ENCODE assay signal across 10 cellular contexts in genomic region chr1:39128959-39129358, GRCh38.
DNase-seq lines count a peak whose midpoint lies in the region; ATAC-seq and TF ChIP-seq lines count a peak whose summit lies in the region.
"Had no signal": no experiment of that assay in that cellular context is flagged by ENCODE, and none has a peak within 500 bp of the region (broad histone marks: within the 10 kb centered on the region; RNA-seq: fewer than 3 reads in every experiment).

No MANE protein-coding gene starts in this region.

- H2AK5ac ChIP-seq in neuronal stem cell (ENCODE audit: low read depth, low read length): no peak overlapping the region

- no peak overlapping the region for H3K4me3 ChIP-seq in epithelial cell of esophagus (ENCODE audit: low read length)
- H3K4me3 ChIP-seq in neuronal stem cell (ENCODE audit: low read length in 2 of 2): no peak overlapping the region
- H3K4me3 ChIP-seq in psoas muscle: no peak overlapping the region

- peaks cover 35 to 46% of the 10 kb centered on the region in 2 donors for H3K4me1 ChIP-seq in neuronal stem cell (ENCODE audit: control insufficient read depth in 2 of 2, insufficient read depth in 1 of 2, low read depth in 1 of 2, low read length in 2 of 2)
- H3K4me1 ChIP-seq in psoas muscle: peaks cover 68% of the 10 kb centered on the region

- ATAC-seq in psoas muscle: no peak

- H2BK15ac ChIP-seq in neuronal stem cell (ENCODE audit: low read length): no peak overlapping the region

- H3K14ac ChIP-seq in neuronal stem cell (ENCODE audit: low read length): no peak overlapping the region

- no peak overlapping the region for H2BK12ac ChIP-seq in neuronal stem cell (ENCODE audit: low read length)

- peak; percentile 83 for DNase-seq in DMS53 treated with DMSO at 0.1 percent for 48 hours (lab: John Stamatoyannopoulos, UW; ENCODE audit: unreplicated experiment)
- DNase-seq in NCI-H2196 (lab: John Stamatoyannopoulos, UW; ENCODE audit: unreplicated experiment): peak; percentile 87
- DNase-seq in epithelial cell of esophagus (ENCODE audit: low read depth): peak; percentile 98
- DNase-seq in neuronal stem cell (ENCODE audit: low spot score): no peak
- DNase-seq in NCI-H226: no peak
- DNase-seq in epidermal melanocyte (ENCODE audit: insufficient read length, low spot score): no peak
- DNase-seq in GF-D8 (lab: John Stamatoyannopoulos, UW): no peak
- DNase-seq in psoas muscle: no peak
- DNase-seq: activated CD4-positive, CD25-positive, alpha-beta regulatory T cell; activated gamma-delta T cell had no signal

- no peak overlapping the region for H2BK5ac ChIP-seq in neuronal stem cell (ENCODE audit: low read length)

- TF ChIP-seq CTCF in epithelial cell of esophagus (IDR thresholded peaks at IDR 0.05; ENCODE audit: insufficient read depth, low read depth, low read length, missing control alignments): no peak
- no peak for TF ChIP-seq CTCF in psoas muscle (IDR thresholded peaks at IDR 0.05)

- WGBS in neuronal stem cell (ENCODE audit: extremely low coverage in 2 of 2, insufficient read length in 2 of 2, insufficient replicate concordance in 1 of 2), 2 donors: no CpG with 5 or more reads among the region's 2 CpGs
- 88 to 90% (median 89%) methylated on average over 2 of the region's 2 CpGs for WGBS in psoas muscle, 3 donors

- no peak overlapping the region for H3K23ac ChIP-seq in neuronal stem cell (ENCODE audit: low read depth, low read length, poor library complexity)

- H3K79me1 ChIP-seq in neuronal stem cell (ENCODE audit: low read depth, low read length): no peaks in the 10 kb centered on the region

- H3K27me3 ChIP-seq in neuronal stem cell (ENCODE audit: control insufficient read depth in 3 of 3, insufficient read depth in 3 of 3, low read depth in 1 of 3, low read length in 3 of 3) (no peaks in the 10 kb centered on the region), psoas muscle (ENCODE audit: insufficient read depth in 3 of 3, low read length in 2 of 3) (no peaks in the 10 kb centered on the region)

- no peak overlapping the region for H4K91ac ChIP-seq in neuronal stem cell (ENCODE audit: low read depth, low read length, poor library complexity)

- H3K18ac ChIP-seq in neuronal stem cell (ENCODE audit: low read length): no peak overlapping the region

- no peak overlapping the region for H4K8ac ChIP-seq in neuronal stem cell (ENCODE audit: low read depth, low read length)

- H3K9me3 ChIP-seq in neuronal stem cell (replicated peaks in 1 of 2; ENCODE audit: control insufficient read depth in 2 of 2, insufficient read depth in 1 of 2, low read depth in 1 of 2, low read length in 2 of 2): no peaks in the 10 kb centered on the region
- H3K9me3 ChIP-seq in psoas muscle: no peaks in the 10 kb centered on the region

- H3K9ac ChIP-seq in neuronal stem cell (ENCODE audit: low read depth, low read length, poor library complexity): no peak overlapping the region

- H3K4me2 ChIP-seq in neuronal stem cell (ENCODE audit: insufficient read depth, low read length, poor library complexity, severe bottlenecking): no peak overlapping the region

- no peak overlapping the region for H2AFZ ChIP-seq in neuronal stem cell (ENCODE audit: low read length)

- H3K27ac ChIP-seq in neuronal stem cell (replicated peaks; ENCODE audit: low read length): peak overlapping the region; percentile 49
- no peak overlapping the region for H3K27ac ChIP-seq in psoas muscle

- H2BK120ac ChIP-seq in neuronal stem cell (ENCODE audit: low read depth, low read length): no peak overlapping the region

- H3K4ac ChIP-seq in neuronal stem cell (ENCODE audit: low read length): no peak overlapping the region

- H3K36me3 ChIP-seq in neuronal stem cell (replicated peaks in 1 of 2; ENCODE audit: control insufficient read depth in 2 of 2, insufficient read depth in 2 of 2, low read length in 2 of 2): peaks cover 0 to 27% of the 10 kb centered on the region in 2 donors
- H3K36me3 ChIP-seq in psoas muscle (ENCODE audit: insufficient read depth in 1 of 2, low read depth in 1 of 2): peaks cover 3 to 12% of the 10 kb centered on the region in 2 donors

- intact Hi-C loops in psoas muscle (cut with DNase I): no loop called here

Comparison
In these comparisons a context has a peak if more than half of its experiments do, and no peak if none do; other contexts are left out.
1. DNase-seq: peak in DMS53 treated with DMSO at 0.1 percent for 48 hours (single experiment), NCI-H2196 (single experiment) and epithelial cell of esophagus (single experiment); none in neuronal stem cell (single experiment), NCI-H226 (single experiment), epidermal melanocyte (single experiment), GF-D8 (single experiment) and psoas muscle (0 of 2).